In the genomic region with DNA sequence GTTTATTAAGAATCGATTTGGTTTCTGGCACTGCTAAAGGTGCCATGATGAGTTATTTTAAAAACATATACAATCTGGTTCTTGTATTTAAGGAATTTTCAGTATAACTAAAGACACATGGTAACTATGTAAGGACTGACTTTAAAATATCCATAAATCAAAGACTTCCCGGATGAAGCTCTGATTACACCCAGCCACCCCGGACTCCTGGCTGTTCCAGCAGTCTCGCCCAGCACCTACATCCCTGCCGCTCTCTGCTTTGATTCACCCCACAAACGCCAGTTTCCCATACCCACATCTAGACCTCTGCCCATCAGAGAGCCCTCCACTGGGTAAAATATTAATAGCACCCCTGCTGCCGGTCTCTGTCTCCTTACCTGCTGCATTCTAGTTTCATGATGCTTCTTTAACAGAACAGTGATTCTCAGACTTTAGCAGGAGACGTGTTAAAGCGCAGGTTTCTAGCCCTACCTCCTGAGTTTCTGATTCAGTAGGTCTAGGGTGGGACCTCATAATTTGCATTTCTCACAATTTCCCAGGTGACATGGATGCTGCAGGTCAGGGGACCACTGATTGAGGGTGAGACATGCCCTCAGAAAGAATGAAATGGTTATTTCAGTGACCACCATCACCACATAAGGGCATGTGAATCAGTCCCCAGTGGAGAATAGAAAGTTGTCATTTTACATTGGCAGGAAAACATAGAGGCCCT, we compare ENCODE assay signal across 1 cellular context.
TF ChIP-seq lines count a peak whose summit lies in the region.

No MANE protein-coding gene starts in this region.

TF ChIP-seq in GM12878, 131 proteins besides CTCF, POLR2A, EP300 and RAD21 (continued from another document):
- TF ChIP-seq, protein P1, sequence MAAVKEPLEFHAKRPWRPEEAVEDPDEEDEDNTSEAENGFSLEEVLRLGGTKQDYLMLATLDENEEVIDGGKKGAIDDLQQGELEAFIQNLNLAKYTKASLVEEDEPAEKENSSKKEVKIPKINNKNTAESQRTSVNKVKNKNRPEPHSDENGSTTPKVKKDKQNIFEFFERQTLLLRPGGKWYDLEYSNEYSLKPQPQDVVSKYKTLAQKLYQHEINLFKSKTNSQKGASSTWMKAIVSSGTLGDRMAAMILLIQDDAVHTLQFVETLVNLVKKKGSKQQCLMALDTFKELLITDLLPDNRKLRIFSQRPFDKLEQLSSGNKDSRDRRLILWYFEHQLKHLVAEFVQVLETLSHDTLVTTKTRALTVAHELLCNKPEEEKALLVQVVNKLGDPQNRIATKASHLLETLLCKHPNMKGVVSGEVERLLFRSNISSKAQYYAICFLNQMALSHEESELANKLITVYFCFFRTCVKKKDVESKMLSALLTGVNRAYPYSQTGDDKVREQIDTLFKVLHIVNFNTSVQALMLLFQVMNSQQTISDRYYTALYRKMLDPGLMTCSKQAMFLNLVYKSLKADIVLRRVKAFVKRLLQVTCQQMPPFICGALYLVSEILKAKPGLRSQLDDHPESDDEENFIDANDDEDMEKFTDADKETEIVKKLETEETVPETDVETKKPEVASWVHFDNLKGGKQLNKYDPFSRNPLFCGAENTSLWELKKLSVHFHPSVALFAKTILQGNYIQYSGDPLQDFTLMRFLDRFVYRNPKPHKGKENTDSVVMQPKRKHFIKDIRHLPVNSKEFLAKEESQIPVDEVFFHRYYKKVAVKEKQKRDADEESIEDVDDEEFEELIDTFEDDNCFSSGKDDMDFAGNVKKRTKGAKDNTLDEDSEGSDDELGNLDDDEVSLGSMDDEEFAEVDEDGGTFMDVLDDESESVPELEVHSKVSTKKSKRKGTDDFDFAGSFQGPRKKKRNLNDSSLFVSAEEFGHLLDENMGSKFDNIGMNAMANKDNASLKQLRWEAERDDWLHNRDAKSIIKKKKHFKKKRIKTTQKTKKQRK (IDR thresholded peaks at IDR 0.05; ENCODE audit: low read depth, low read length), result no peak
- TF ChIP-seq WRNIP1 (IDR thresholded peaks at IDR 0.05; ENCODE audit: borderline replicate concordance, low read depth, low read length) (no peak), MTA2 (IDR thresholded peaks at IDR 0.05; ENCODE audit: low read depth) (peak; percentile 49; the same call in 1 of the 2 replicates), IKZF2 (IDR thresholded peaks at IDR 0.05) (peak; percentile 46 to 54; a peak in 2 of 4 replicates), ZNF622 (IDR thresholded peaks at IDR 0.05) (no peak), GABPA (IDR thresholded peaks at IDR 0.05; ENCODE audit: low read depth) (no peak), TARDBP (IDR thresholded peaks at IDR 0.05; ENCODE audit: borderline replicate concordance) (no peak), PAX5 (IDR thresholded peaks at IDR 0.05; ENCODE audit: borderline replicate concordance, low read depth, low read length) (peak; percentile 71; the same call in 1 of the 2 replicates), CHD2 (IDR thresholded peaks at IDR 0.05; ENCODE audit: borderline replicate concordance, low read depth, low read length) (no peak), MEF2B (IDR thresholded peaks at IDR 0.05; ENCODE audit: partially characterized antibody, poor library complexity, severe bottlenecking) (peak; percentile 44), ASH2L (IDR thresholded peaks at IDR 0.05; ENCODE audit: borderline replicate concordance, low read depth) (no peak), NR2F1 (conservative IDR thresholded peaks at IDR 0.05) (peak; percentile 58)
- TF ChIP-seq, protein P2, sequence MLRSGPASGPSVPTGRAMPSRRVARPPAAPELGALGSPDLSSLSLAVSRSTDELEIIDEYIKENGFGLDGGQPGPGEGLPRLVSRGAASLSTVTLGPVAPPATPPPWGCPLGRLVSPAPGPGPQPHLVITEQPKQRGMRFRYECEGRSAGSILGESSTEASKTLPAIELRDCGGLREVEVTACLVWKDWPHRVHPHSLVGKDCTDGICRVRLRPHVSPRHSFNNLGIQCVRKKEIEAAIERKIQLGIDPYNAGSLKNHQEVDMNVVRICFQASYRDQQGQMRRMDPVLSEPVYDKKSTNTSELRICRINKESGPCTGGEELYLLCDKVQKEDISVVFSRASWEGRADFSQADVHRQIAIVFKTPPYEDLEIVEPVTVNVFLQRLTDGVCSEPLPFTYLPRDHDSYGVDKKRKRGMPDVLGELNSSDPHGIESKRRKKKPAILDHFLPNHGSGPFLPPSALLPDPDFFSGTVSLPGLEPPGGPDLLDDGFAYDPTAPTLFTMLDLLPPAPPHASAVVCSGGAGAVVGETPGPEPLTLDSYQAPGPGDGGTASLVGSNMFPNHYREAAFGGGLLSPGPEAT (IDR thresholded peaks at IDR 0.05; ENCODE audit: low read depth), result peak; percentile 50; the same call in 1 of the 2 replicates
